ENCODE assay signal across 8 cellular contexts in genomic region chr11:73047773-73048371, GRCh38.
DNase-seq lines count a peak whose midpoint lies in the region; ATAC-seq and TF ChIP-seq lines count a peak whose summit lies in the region.

No MANE protein-coding gene starts in this region.

- TF ChIP-seq POLR2A in GM15510 (IDR thresholded peaks at IDR 0.05; ENCODE audit: borderline replicate concordance, extremely low read depth, insufficient read length) = peak; percentile 23
- no peak for TF ChIP-seq POLR2A in thyroid gland (IDR thresholded peaks at IDR 0.05)

- H2AFZ ChIP-seq in hepatocyte = no peak overlapping the region

- peak; percentile 86 for DNase-seq in NAMALWA (ENCODE audit: low spot score)
- no peak for DNase-seq in hepatocyte (ENCODE audit: low spot score)
- DNase-seq in thyroid gland = no peak
- no peak for DNase-seq in foreskin melanocyte
- DNase-seq in HCEC 1CT = no peak

- no peak overlapping the region for H3K27ac ChIP-seq in hepatocyte
- no peak overlapping the region for H3K27ac ChIP-seq in thyroid gland

- no peak overlapping the region for H3K4me3 ChIP-seq in hepatocyte
- H3K4me3 ChIP-seq in thyroid gland (replicated peaks in 1 of 3) = no peak overlapping the region

- 84% methylated on average over 2 of the region's 2 CpGs for WGBS in hepatocyte (ENCODE audit: low lambda C conversion rate, missing lambda C conversion rate)
- WGBS in thyroid gland, 2 donors = 76% methylated on average over 2 of the region's 2 CpGs

- ATAC-seq in GM21619 (IDR thresholded peaks at IDR 0.05; ENCODE audit: unreplicated experiment) (peak; percentile 79), GM19023 (IDR thresholded peaks at IDR 0.05; ENCODE audit: unreplicated experiment) (no peak)

- no peak for TF ChIP-seq CTCF in hepatocyte (IDR thresholded peaks at IDR 0.05; ENCODE audit: poor library complexity)
- no peak for TF ChIP-seq CTCF in thyroid gland (IDR thresholded peaks at IDR 0.05)

- H4K20me1 ChIP-seq in hepatocyte (ENCODE audit: insufficient read depth, poor library complexity, severe bottlenecking) = no peaks in the 10 kb centered on the region

- H3K36me3 ChIP-seq in hepatocyte (replicated peaks; ENCODE audit: insufficient read depth, low read depth) (no peaks in the 10 kb centered on the region), thyroid gland (no peaks in the 10 kb centered on the region)

- H3K4me1 ChIP-seq in hepatocyte (ENCODE audit: insufficient read depth) = no peaks in the 10 kb centered on the region
- no peaks in the 10 kb centered on the region for H3K4me1 ChIP-seq in thyroid gland

- intact Hi-C loops in thyroid gland (cut with DNase I) = no loop called here

- H3K9me2 ChIP-seq in hepatocyte (replicated peaks; ENCODE audit: insufficient read depth) = no peaks in the 10 kb centered on the region

- H3K4me2 ChIP-seq in hepatocyte = peak overlapping the region; percentile 13

- H3K9me3 ChIP-seq in hepatocyte (ENCODE audit: low read depth) = no peaks in the 10 kb centered on the region
- H3K9me3 ChIP-seq in thyroid gland = no peaks in the 10 kb centered on the region

- H3K79me2 ChIP-seq in hepatocyte = peaks cover 11% of the 10 kb centered on the region

- H3K27me3 ChIP-seq in hepatocyte (no peaks in the 10 kb centered on the region), thyroid gland (no peaks in the 10 kb centered on the region)
